In the genomic region with DNA sequence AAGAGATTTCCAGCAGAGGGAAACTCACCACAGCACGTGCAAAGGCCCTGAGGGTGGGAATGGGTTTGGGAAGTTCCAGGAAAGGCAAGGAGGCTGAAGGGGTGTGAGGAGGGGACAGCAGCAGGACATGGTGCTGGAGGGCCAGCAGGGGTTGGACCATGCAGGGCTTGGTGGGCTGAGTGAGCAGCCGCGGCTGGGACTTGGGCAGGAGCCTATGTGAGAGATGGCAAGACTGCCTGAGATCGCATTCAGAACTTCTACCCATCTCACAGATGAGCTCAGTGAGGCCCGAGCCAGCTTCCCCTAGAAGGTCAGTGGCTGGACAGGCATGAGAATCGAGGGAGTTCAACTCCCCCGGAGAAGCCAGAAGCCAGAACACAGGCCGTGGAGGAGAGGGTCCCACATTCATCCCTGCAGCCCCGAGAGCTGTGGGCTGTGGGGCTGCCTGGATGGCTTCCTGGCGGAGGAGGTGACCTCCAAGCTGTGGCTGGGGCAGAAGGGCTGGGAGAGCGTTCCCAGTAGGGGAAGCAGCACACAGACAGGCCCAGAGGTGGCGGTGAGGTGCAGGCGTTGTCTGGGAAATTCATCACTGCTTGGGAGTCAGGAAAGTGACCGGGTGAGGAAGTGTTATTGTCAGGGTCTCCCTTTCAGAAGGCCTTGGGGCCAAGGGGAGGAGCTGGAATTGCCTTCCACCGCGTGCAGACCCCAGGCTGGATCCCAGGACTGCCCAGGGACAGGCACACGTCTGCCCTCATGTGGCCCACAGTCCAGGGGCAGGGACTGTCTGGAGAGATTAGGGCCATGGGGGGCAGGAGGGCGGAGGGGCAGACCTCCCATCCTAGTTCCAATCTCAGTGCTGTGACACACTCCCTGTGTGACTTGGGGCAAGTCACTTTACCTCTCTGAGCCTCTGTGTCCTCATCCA, we compare ENCODE assay signal across 1 cellular context.
TF ChIP-seq lines count a peak whose summit lies in the region.

No MANE protein-coding gene starts in this region.

TF ChIP-seq in HepG2, 621 proteins besides CTCF, POLR2A, EP300 and RAD21 (continued from another document and continues in another):
- TF ChIP-seq BCL3 (CRISPR knock-in tag; IDR thresholded peaks at IDR 0.05) (no peak; the same call in 1 of the 2 replicates), SIN3B (IDR thresholded peaks at IDR 0.05; ENCODE audit: low read length) (no peak), ZNF776 (CRISPR knock-in tag; IDR thresholded peaks at IDR 0.05) (no peak; the same call in 1 of the 2 replicates), ZNF136 (CRISPR knock-in tag; IDR thresholded peaks at IDR 0.05; ENCODE audit: low read depth) (no peak), ZNF547 (CRISPR knock-in tag; IDR thresholded peaks at IDR 0.05) (peak; percentile 78; the same call in 1 of the 2 replicates), KLF6 (CRISPR knock-in tag; IDR thresholded peaks at IDR 0.05) (no peak), HMG20B (CRISPR knock-in tag; conservative IDR thresholded peaks at IDR 0.05) (no peak), ZNF160 (CRISPR knock-in tag; IDR thresholded peaks at IDR 0.05) (no peak), ZNF780A (CRISPR knock-in tag; IDR thresholded peaks at IDR 0.05) (no peak), CENPT (CRISPR knock-in tag; IDR thresholded peaks at IDR 0.05; ENCODE audit: low read depth) (no peak), ZSCAN25 (CRISPR knock-in tag; IDR thresholded peaks at IDR 0.05) (peak; percentile 75; the same call in 1 of the 2 replicates), GRHL1 (CRISPR knock-in tag; conservative IDR thresholded peaks at IDR 0.05) (no peak), ZNF24 (IDR thresholded peaks at IDR 0.05) (no peak), ZNF496 (CRISPR knock-in tag; IDR thresholded peaks at IDR 0.05; ENCODE audit: insufficient replicate concordance) (no peak), NFKBIZ (CRISPR knock-in tag; IDR thresholded peaks at IDR 0.05) (no peak), SALL1 (CRISPR knock-in tag; IDR thresholded peaks at IDR 0.05) (peak; percentile 35), ZFP37 (CRISPR knock-in tag; IDR thresholded peaks at IDR 0.05; ENCODE audit: borderline replicate concordance) (no peak), MEIS2 (CRISPR knock-in tag; IDR thresholded peaks at IDR 0.05) (no peak), XBP1 (CRISPR knock-in tag; IDR thresholded peaks at IDR 0.05) (no peak), ZNF12 (CRISPR knock-in tag; IDR thresholded peaks at IDR 0.05) (0 out of 2 replicates have a peak, but pooled peaks have one; percentile 1), SP4 (CRISPR knock-in tag; IDR thresholded peaks at IDR 0.05) (peak; percentile 30; the same call in 1 of the 2 replicates), KAT8 (CRISPR knock-in tag; IDR thresholded peaks at IDR 0.05) (no peak; the same call in 1 of the 2 replicates), ZNF275 (CRISPR knock-in tag; IDR thresholded peaks at IDR 0.05; ENCODE audit: borderline replicate concordance) (0 out of 2 replicates have a peak, but pooled peaks have one; percentile 60), CEBPB (IDR thresholded peaks at IDR 0.05; ENCODE audit: borderline replicate concordance, low read depth, low read length) (no peak), ZNF383 (CRISPR knock-in tag; IDR thresholded peaks at IDR 0.05; ENCODE audit: borderline replicate concordance) (0 out of 2 replicates have a peak, but pooled peaks have one; percentile 73), MAFG (CRISPR knock-in tag; IDR thresholded peaks at IDR 0.05) (no peak), ARNT (IDR thresholded peaks at IDR 0.05) (no peak), ZNF629 (CRISPR knock-in tag; conservative IDR thresholded peaks at IDR 0.05) (peak; percentile 99), RBM39 (IDR thresholded peaks at IDR 0.05; ENCODE audit: low read depth, low read length, poor library complexity, severe bottlenecking) (peak; percentile 38), CENPX (CRISPR knock-in tag; IDR thresholded peaks at IDR 0.05) (no peak), SCMH1 (CRISPR knock-in tag; IDR thresholded peaks at IDR 0.05; ENCODE audit: borderline replicate concordance) (no peak), ZNF609 (CRISPR knock-in tag; IDR thresholded peaks at IDR 0.05; ENCODE audit: borderline replicate concordance) (peak; percentile 50; the same call in 1 of the 2 replicates), IRF2 (CRISPR knock-in tag; IDR thresholded peaks at IDR 0.05) (no peak), ZNF292 (CRISPR knock-in tag; IDR thresholded peaks at IDR 0.05; ENCODE audit: borderline replicate concordance, low read depth) (peak; percentile 80)
- TF ChIP-seq, protein P1, sequence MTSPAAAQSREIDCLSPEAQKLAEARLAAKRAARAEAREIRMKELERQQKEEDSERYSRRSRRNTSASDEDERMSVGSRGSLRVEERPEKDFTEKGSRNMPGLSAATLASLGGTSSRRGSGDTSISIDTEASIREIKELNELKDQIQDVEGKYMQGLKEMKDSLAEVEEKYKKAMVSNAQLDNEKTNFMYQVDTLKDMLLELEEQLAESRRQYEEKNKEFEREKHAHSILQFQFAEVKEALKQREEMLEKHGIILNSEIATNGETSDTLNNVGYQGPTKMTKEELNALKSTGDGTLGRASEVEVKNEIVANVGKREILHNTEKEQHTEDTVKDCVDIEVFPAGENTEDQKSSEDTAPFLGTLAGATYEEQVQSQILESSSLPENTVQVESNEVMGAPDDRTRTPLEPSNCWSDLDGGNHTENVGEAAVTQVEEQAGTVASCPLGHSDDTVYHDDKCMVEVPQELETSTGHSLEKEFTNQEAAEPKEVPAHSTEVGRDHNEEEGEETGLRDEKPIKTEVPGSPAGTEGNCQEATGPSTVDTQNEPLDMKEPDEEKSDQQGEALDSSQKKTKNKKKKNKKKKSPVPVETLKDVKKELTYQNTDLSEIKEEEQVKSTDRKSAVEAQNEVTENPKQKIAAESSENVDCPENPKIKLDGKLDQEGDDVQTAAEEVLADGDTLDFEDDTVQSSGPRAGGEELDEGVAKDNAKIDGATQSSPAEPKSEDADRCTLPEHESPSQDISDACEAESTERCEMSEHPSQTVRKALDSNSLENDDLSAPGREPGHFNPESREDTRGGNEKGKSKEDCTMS (CRISPR knock-in tag; conservative IDR thresholded peaks at IDR 0.05) = no peak
- TF ChIP-seq, protein P2, sequence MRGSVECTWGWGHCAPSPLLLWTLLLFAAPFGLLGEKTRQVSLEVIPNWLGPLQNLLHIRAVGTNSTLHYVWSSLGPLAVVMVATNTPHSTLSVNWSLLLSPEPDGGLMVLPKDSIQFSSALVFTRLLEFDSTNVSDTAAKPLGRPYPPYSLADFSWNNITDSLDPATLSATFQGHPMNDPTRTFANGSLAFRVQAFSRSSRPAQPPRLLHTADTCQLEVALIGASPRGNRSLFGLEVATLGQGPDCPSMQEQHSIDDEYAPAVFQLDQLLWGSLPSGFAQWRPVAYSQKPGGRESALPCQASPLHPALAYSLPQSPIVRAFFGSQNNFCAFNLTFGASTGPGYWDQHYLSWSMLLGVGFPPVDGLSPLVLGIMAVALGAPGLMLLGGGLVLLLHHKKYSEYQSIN (CRISPR knock-in tag; IDR thresholded peaks at IDR 0.05; ENCODE audit: borderline replicate concordance) = no peak
- TF ChIP-seq, protein P3, sequence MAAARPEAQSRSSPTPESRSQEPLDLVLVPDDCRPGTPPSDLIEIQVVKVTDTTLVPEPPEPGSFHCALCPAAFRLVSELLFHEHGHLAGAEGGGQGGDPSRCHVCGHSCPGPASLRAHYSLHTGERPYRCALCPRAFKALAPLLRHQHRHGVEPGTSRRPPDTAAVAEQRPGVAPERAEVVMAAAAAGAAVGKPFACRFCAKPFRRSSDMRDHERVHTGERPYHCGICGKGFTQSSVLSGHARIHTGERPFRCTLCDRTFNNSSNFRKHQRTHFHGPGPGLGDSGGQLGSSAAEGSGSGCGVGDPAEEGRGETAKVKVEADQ (CRISPR knock-in tag; IDR thresholded peaks at IDR 0.05; ENCODE audit: borderline replicate concordance) = peak; percentile 61; the same call in 1 of the 2 replicates
- TF ChIP-seq, protein P4, sequence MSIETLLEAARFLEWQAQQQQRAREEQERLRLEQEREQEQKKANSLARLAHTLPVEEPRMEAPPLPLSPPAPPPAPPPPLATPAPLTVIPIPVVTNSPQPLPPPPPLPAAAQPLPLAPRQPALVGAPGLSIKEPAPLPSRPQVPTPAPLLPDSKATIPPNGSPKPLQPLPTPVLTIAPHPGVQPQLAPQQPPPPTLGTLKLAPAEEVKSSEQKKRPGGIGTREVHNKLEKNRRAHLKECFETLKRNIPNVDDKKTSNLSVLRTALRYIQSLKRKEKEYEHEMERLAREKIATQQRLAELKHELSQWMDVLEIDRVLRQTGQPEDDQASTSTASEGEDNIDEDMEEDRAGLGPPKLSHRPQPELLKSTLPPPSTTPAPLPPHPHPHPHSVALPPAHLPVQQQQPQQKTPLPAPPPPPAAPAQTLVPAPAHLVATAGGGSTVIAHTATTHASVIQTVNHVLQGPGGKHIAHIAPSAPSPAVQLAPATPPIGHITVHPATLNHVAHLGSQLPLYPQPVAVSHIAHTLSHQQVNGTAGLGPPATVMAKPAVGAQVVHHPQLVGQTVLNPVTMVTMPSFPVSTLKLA (IDR thresholded peaks at IDR 0.05) = no peak
